Comparison of ENCODE assay signal across 15 cellular contexts in the genomic region with DNA sequence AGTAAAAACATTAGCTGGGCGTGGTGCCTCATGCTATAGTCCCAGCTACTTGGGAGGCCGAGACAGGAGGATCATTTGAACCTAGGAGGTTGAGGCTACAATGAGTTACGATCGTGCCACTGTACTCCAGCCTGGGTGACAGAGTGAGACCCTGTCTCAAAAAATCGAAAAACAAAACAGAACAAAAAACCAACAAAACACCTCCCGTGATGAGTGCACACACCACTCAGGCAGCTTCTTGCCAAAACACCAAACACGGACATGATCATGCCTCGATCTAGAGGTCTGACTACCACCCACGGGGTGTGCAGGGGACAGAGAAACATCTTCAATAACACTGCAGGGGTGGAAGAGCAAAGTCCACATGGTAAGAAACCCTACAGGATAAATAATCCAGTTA. TPM values are rescaled to one million over a fixed set of nuclear protein-coding genes. Genes with fewer than 3 reads are reported as not detected.
DNase-seq lines count a peak whose midpoint lies in the region; ATAC-seq and TF ChIP-seq lines count a peak whose summit lies in the region.
"Had no signal": no experiment of that assay in that cellular context is flagged by ENCODE, and none has a peak within 500 bp of the region (broad histone marks: within the 10 kb centered on the region; RNA-seq: fewer than 3 reads in every experiment).

No MANE protein-coding gene starts in this region.

- peak overlapping the region; percentile 69 for H2BK5ac ChIP-seq in trophoblast cell (ENCODE audit: low read depth, low read length, poor library complexity)

- H3K79me1 ChIP-seq in trophoblast cell (ENCODE audit: low read length), result peaks cover 35% of the 10 kb centered on the region

- peak overlapping the region; percentile 48 for H3K4ac ChIP-seq in trophoblast cell (ENCODE audit: low read depth, low read length)

- H3K4me1 ChIP-seq in cardiac muscle cell (ENCODE audit: low read depth) (peaks cover 50% of the 10 kb centered on the region), trophoblast cell (ENCODE audit: control insufficient read depth in 1 of 2, insufficient read depth in 2 of 2, low read length in 2 of 2) (peaks cover 54 to 61% of the 10 kb centered on the region in 2 experiments), vagina (peaks cover 30% of the 10 kb centered on the region)

- H4K12ac ChIP-seq in trophoblast cell (ENCODE audit: low read depth, low read length), result no peak overlapping the region

- H3K18ac ChIP-seq in trophoblast cell (ENCODE audit: low read length), result no peak overlapping the region

- H2AK5ac ChIP-seq in trophoblast cell (ENCODE audit: low read length), result no peak overlapping the region

- ATAC-seq in left ventricle myocardium superior (no peak), GM21786 (IDR thresholded peaks at IDR 0.05; ENCODE audit: unreplicated experiment) (no peak)

- no peak overlapping the region for H3K23ac ChIP-seq in trophoblast cell (ENCODE audit: low read length)

- H4K91ac ChIP-seq in trophoblast cell (ENCODE audit: low read depth, low read length), result peak overlapping the region; percentile 45

- H3K27me3 ChIP-seq in cardiac muscle cell (no peaks in the 10 kb centered on the region), trophoblast cell (ENCODE audit: insufficient read depth, low read length) (no peaks in the 10 kb centered on the region), vagina (no peaks in the 10 kb centered on the region)
- H3K27me3 ChIP-seq: tibial nerve had no signal

- TF ChIP-seq POLR2A in vagina (IDR thresholded peaks at IDR 0.05), result no peak

- H3K4me3 Mint-ChIP-seq in dendritic cell treated with granulocyte-macrophage colony-stimulating factor and Interleukin-4, amounts not matched to agents 40 ng/mL and 50 ng/mL, for 4 days, result no peak overlapping the region
- H3K4me3 Mint-ChIP-seq: activated T-helper 1 cell treated with anti-CD3 and anti-CD28 coated beads, Interleukin-12 subunit alpha, Interleukin-12 subunit beta, Interleukin-2, Interleukin-4 antibody, amounts not matched to agents 30 ng/mL and 10 ng/mL and 1 ng/mL, durations not matched to agents 14 hours and 24 hours and 36 hours had no signal

- H3K4me2 ChIP-seq in trophoblast cell (ENCODE audit: low read length), result no peak overlapping the region

- peak overlapping the region; percentile 15 for H2BK12ac ChIP-seq in trophoblast cell (ENCODE audit: low read length)

- peaks cover 9% of the 10 kb centered on the region for H3K36me3 ChIP-seq in cardiac muscle cell
- peaks cover 35 to 46% of the 10 kb centered on the region in 2 experiments for H3K36me3 ChIP-seq in trophoblast cell (ENCODE audit: control insufficient read depth in 1 of 2, insufficient read depth in 2 of 2, low read length in 2 of 2)
- H3K36me3 ChIP-seq in vagina, result peaks cover 0 to 10% of the 10 kb centered on the region in 2 donors

- peaks cover 82% of the 10 kb centered on the region for H3K4me1 Mint-ChIP-seq in dendritic cell treated with granulocyte-macrophage colony-stimulating factor and Interleukin-4, amounts not matched to agents 40 ng/mL and 50 ng/mL, for 4 days (ENCODE audit: low read depth)

- peaks cover 7% of the 10 kb centered on the region for H3K9me3 Mint-ChIP-seq in dendritic cell treated with granulocyte-macrophage colony-stimulating factor and Interleukin-4, amounts not matched to agents 40 ng/mL and 50 ng/mL, for 4 days
- H3K9me3 Mint-ChIP-seq: activated T-helper 1 cell treated with anti-CD3 and anti-CD28 coated beads, Interleukin-12 subunit alpha, Interleukin-12 subunit beta, Interleukin-2, Interleukin-4 antibody, amounts not matched to agents 30 ng/mL and 10 ng/mL and 1 ng/mL, durations not matched to agents 14 hours and 24 hours and 36 hours had no signal

- no peaks in the 10 kb centered on the region for H3K27me3 Mint-ChIP-seq in dendritic cell treated with granulocyte-macrophage colony-stimulating factor and Interleukin-4, amounts not matched to agents 40 ng/mL and 50 ng/mL, for 4 days

- H3K79me2 ChIP-seq in trophoblast cell (ENCODE audit: control insufficient read depth, insufficient read depth, low read length, poor library complexity), result peaks cover 22% of the 10 kb centered on the region

- intact Hi-C loops in left ventricle myocardium superior (cut with micrococcal nuclease) (no loop called here), vagina (cut with DNase I) (loop anchor here (5.0 kb wide), 1 partner anchor 1175 kb away; no protein-coding TSS in a partner anchor)
- intact Hi-C loops in dendritic cell treated with granulocyte-macrophage colony-stimulating factor and Interleukin-4, amounts not matched to agents 40 ng/mL and 50 ng/mL, for 4 days (cut with micrococcal nuclease), result no loop called here

- H3K9me3 ChIP-seq in cardiac muscle cell (ENCODE audit: low read depth) (no peaks in the 10 kb centered on the region), trophoblast cell (ENCODE audit: insufficient read depth, low read depth, low read length) (peaks cover 11% of the 10 kb centered on the region), vagina (no peaks in the 10 kb centered on the region)
- H3K9me3 ChIP-seq: mucosa of descending colon, tibial nerve had no signal

- peak overlapping the region; percentile 3 for H3K14ac ChIP-seq in trophoblast cell (ENCODE audit: low read length)

- H3K27ac ChIP-seq in cardiac muscle cell (peak overlapping the region; percentile 44), trophoblast cell (ENCODE audit: low read depth, low read length) (peak overlapping the region; percentile 91), vagina (peak overlapping the region; percentile 73)
- H3K27ac ChIP-seq: WERI-Rb-1 had no signal

- DNase-seq in cardiac muscle cell (ENCODE audit: low read depth in 1 of 2, low spot score in 1 of 2), result no peak
- no peak for DNase-seq in left ventricle myocardium superior
- DNase-seq in trophoblast cell, result no peak
- DNase-seq in vagina (ENCODE audit: extremely low spot score in 2 of 2), result no peak
- DNase-seq in nucleus accumbens (lab: John Stamatoyannopoulos, UW), result no peak
- no peak for DNase-seq in NOMO-1 (lab: John Stamatoyannopoulos, UW; ENCODE audit: unreplicated experiment in 2 of 2)
- DNase-seq: NCI-H1694; NK-92 treated with Interleukin-12 subunit alpha and Interleukin-12 subunit beta, amount 100 ng/mL, for 24 hours; WERI-Rb-1 had no signal

- no peak overlapping the region for H4K8ac ChIP-seq in trophoblast cell (ENCODE audit: low read depth, low read length)

- TF ChIP-seq CTCF in cardiac muscle cell (IDR thresholded peaks at IDR 0.05; ENCODE audit: low read depth, low read length), result no peak
- TF ChIP-seq CTCF in vagina (IDR thresholded peaks at IDR 0.05), result no peak

- H3K4me3 ChIP-seq in cardiac muscle cell (no peak overlapping the region), trophoblast cell (ENCODE audit: low read depth, low read length) (no peak overlapping the region), vagina (no peak overlapping the region)
- H3K4me3 ChIP-seq: mucosa of descending colon, tibial nerve had no signal

- H2AFZ ChIP-seq in trophoblast cell (ENCODE audit: insufficient read depth, low read length, poor library complexity), result no peak overlapping the region

- peak overlapping the region; percentile 3 for H2BK120ac ChIP-seq in trophoblast cell (ENCODE audit: insufficient read depth, low read length, poor library complexity)

- H3K27ac Mint-ChIP-seq in dendritic cell treated with granulocyte-macrophage colony-stimulating factor and Interleukin-4, amounts not matched to agents 40 ng/mL and 50 ng/mL, for 4 days, result peak overlapping the region; percentile 88

- peaks cover 50% of the 10 kb centered on the region for H3K36me3 Mint-ChIP-seq in dendritic cell treated with granulocyte-macrophage colony-stimulating factor and Interleukin-4, amounts not matched to agents 40 ng/mL and 50 ng/mL, for 4 days (ENCODE audit: low read depth)

- WGBS in trophoblast cell (ENCODE audit: extremely low coverage, insufficient coverage, insufficient read length), result no CpG with 5 or more reads among the region's 9 CpGs

- H3K9ac ChIP-seq in trophoblast cell (ENCODE audit: low read length), result no peak overlapping the region

RNA-seq across cellular contexts. Expression of a gene that starts 44.4 kb away (rescaled TPM):
- total RNA-seq in cardiac muscle cell (0.80 and 1.1 TPM in 2 replicates), left ventricle myocardium superior (0.05 TPM), vagina (1.2 TPM)
- 1.6 and 1.7 TPM in 2 replicates for polyA plus RNA-seq in cardiac muscle cell
- 0.41 and 0.64 TPM in 2 replicates for polyA plus RNA-seq in trophoblast cell (2013)
- total RNA-seq: HT1080 had no signal
